In genomic region chr6:30154709-30155521, GRCh38 we compare ENCODE assay signal across 1 cellular context.
TF ChIP-seq lines count a peak whose summit lies in the region.

No MANE protein-coding gene starts in this region.

TF ChIP-seq in HEK293, 187 proteins besides CTCF, POLR2A, EP300 and RAD21 (continued from another document):
- no peak for TF ChIP-seq ZNF449 (tag by site-specific recombination; IDR thresholded peaks at IDR 0.05)
- TF ChIP-seq ZBTB48 (tag by site-specific recombination; IDR thresholded peaks at IDR 0.05): peak; percentile 55; the same call in 1 of the 2 replicates
- TF ChIP-seq ZNF571 (tag by site-specific recombination; IDR thresholded peaks at IDR 0.05): no peak
- TF ChIP-seq PRDM4 (tag by site-specific recombination; IDR thresholded peaks at IDR 0.05): peak; percentile 88
- no peak for TF ChIP-seq ZNF221 (tag by site-specific recombination; IDR thresholded peaks at IDR 0.05; ENCODE audit: borderline replicate concordance)
- no peak for TF ChIP-seq ZNF148 (tag by site-specific recombination; IDR thresholded peaks at IDR 0.05; ENCODE audit: borderline replicate concordance)
- no peak for TF ChIP-seq ZSCAN5A (tag by site-specific recombination; IDR thresholded peaks at IDR 0.05)
- peak; percentile 94 for TF ChIP-seq ZNF423 (tag by site-specific recombination; IDR thresholded peaks at IDR 0.05)
- TF ChIP-seq ZNF311 (tag by site-specific recombination; IDR thresholded peaks at IDR 0.05; ENCODE audit: borderline replicate concordance): no peak
- TF ChIP-seq HOXD13 (CRISPR knock-in tag; IDR thresholded peaks at IDR 0.05; ENCODE audit: borderline replicate concordance): peak; percentile 95
- TF ChIP-seq WT1 (tag by site-specific recombination; IDR thresholded peaks at IDR 0.05): peak; percentile 100
- TF ChIP-seq ZNF48 (tag by site-specific recombination; IDR thresholded peaks at IDR 0.05): no peak
- no peak for TF ChIP-seq YY1 (tag by site-specific recombination; IDR thresholded peaks at IDR 0.05)
- TF ChIP-seq ZNF174 (tag by site-specific recombination; IDR thresholded peaks at IDR 0.05): no peak
- TF ChIP-seq FEZF1 (tag by site-specific recombination; IDR thresholded peaks at IDR 0.05): peak; percentile 69
- TF ChIP-seq ZNF280C (tag by site-specific recombination; IDR thresholded peaks at IDR 0.05): no peak
- no peak for TF ChIP-seq ZBTB7A (tag by site-specific recombination; IDR thresholded peaks at IDR 0.05; ENCODE audit: low read depth)
- TF ChIP-seq ZNF140 (tag by site-specific recombination; IDR thresholded peaks at IDR 0.05): no peak
- TF ChIP-seq ZNF555 (tag by site-specific recombination; conservative IDR thresholded peaks at IDR 0.05): no peak
- peak; percentile 80; the same call in 1 of the 2 replicates for TF ChIP-seq BCL11B (tag by site-specific recombination; IDR thresholded peaks at IDR 0.05; ENCODE audit: low read depth)
- TF ChIP-seq ZBTB8A (tag by site-specific recombination; IDR thresholded peaks at IDR 0.05): peak; percentile 33; the same call in 1 of the 2 replicates
- TF ChIP-seq ZNF707 (tag by site-specific recombination; IDR thresholded peaks at IDR 0.05): no peak
- TF ChIP-seq ZFP41 (tag by site-specific recombination; IDR thresholded peaks at IDR 0.05; ENCODE audit: borderline replicate concordance): no peak
- TF ChIP-seq ZNF529 (tag by site-specific recombination; IDR thresholded peaks at IDR 0.05; ENCODE audit: insufficient replicate concordance): no peak
- no peak for TF ChIP-seq GLI2 (tag by site-specific recombination; IDR thresholded peaks at IDR 0.05; ENCODE audit: borderline replicate concordance, low read depth)
- TF ChIP-seq PRDM10 (tag by site-specific recombination; IDR thresholded peaks at IDR 0.05): peak; percentile 92
- TF ChIP-seq ZBTB17 (tag by site-specific recombination; IDR thresholded peaks at IDR 0.05): peak; percentile 87
- TF ChIP-seq RBAK (tag by site-specific recombination; IDR thresholded peaks at IDR 0.05): no peak
- no peak for TF ChIP-seq YY2 (tag by site-specific recombination; IDR thresholded peaks at IDR 0.05)
- no peak for TF ChIP-seq ZNF621 (tag by site-specific recombination; IDR thresholded peaks at IDR 0.05)
- TF ChIP-seq OSR2 (tag by site-specific recombination; IDR thresholded peaks at IDR 0.05): 0 out of 2 replicates have a peak, but pooled peaks have one; percentile 32
- TF ChIP-seq ZNF24 (tag by site-specific recombination; IDR thresholded peaks at IDR 0.05): peak; percentile 68; the same call in 1 of the 2 replicates
- no peak for TF ChIP-seq ZSCAN23 (tag by site-specific recombination; IDR thresholded peaks at IDR 0.05)
- peak; percentile 84 for TF ChIP-seq ZNF366 (tag by site-specific recombination; conservative IDR thresholded peaks at IDR 0.05)
- TF ChIP-seq ZNF654 (tag by site-specific recombination; IDR thresholded peaks at IDR 0.05; ENCODE audit: low read depth): no peak
- no peak; the same call in 1 of the 2 replicates for TF ChIP-seq MZF1 (tag by site-specific recombination; IDR thresholded peaks at IDR 0.05; ENCODE audit: borderline replicate concordance)
- TF ChIP-seq ZNF266 (tag by site-specific recombination; IDR thresholded peaks at IDR 0.05; ENCODE audit: low read depth): no peak
- TF ChIP-seq KLF1 (tag by site-specific recombination; IDR thresholded peaks at IDR 0.05): peak; percentile 56; the same call in 1 of the 2 replicates
- no peak for TF ChIP-seq ZNF302 (tag by site-specific recombination; IDR thresholded peaks at IDR 0.05; ENCODE audit: low read depth)
- TF ChIP-seq SETDB1 (IDR thresholded peaks at IDR 0.05; ENCODE audit: insufficient read length, low read length): no peak
- peak; percentile 51; the same call in 1 of the 2 replicates for TF ChIP-seq ZNF580 (tag by site-specific recombination; IDR thresholded peaks at IDR 0.05)
- no peak for TF ChIP-seq ZNF202 (tag by site-specific recombination; IDR thresholded peaks at IDR 0.05; ENCODE audit: borderline replicate concordance)
- TF ChIP-seq ZNF341 (tag by site-specific recombination; IDR thresholded peaks at IDR 0.05; ENCODE audit: low read depth): peak; percentile 63
- TF ChIP-seq PRDM1 (tag by site-specific recombination; IDR thresholded peaks at IDR 0.05): peak; percentile 75
- no peak for TF ChIP-seq ZNF626 (tag by site-specific recombination; IDR thresholded peaks at IDR 0.05)
- no peak for TF ChIP-seq ZNF239 (tag by site-specific recombination; IDR thresholded peaks at IDR 0.05)
- TF ChIP-seq ZFP69B (tag by site-specific recombination; IDR thresholded peaks at IDR 0.05): peak; percentile 79; the same call in 1 of the 2 replicates
- TF ChIP-seq MYNN (tag by site-specific recombination; IDR thresholded peaks at IDR 0.05; ENCODE audit: borderline replicate concordance): no peak
- TF ChIP-seq ZNF704 (tag by site-specific recombination; IDR thresholded peaks at IDR 0.05): no peak
- TF ChIP-seq ZNF114 (tag by site-specific recombination; IDR thresholded peaks at IDR 0.05): no peak
- no peak for TF ChIP-seq HOXA7 (CRISPR knock-in tag; IDR thresholded peaks at IDR 0.05; ENCODE audit: borderline replicate concordance)
- no peak for TF ChIP-seq GLI4 (tag by site-specific recombination; IDR thresholded peaks at IDR 0.05)
